24 cellular contexts compared by ENCODE assay signal in genomic region chr1:15094056-15094455, GRCh38. TPM values are rescaled to one million over a fixed set of nuclear protein-coding genes. Genes with fewer than 3 reads are reported as not detected.
DNase-seq lines count a peak whose midpoint lies in the region; ATAC-seq and TF ChIP-seq lines count a peak whose summit lies in the region.
"Had no signal": no experiment of that assay in that cellular context is flagged by ENCODE, and none has a peak within 500 bp of the region (broad histone marks: within the 10 kb centered on the region; RNA-seq: fewer than 3 reads in every experiment).

No MANE protein-coding gene starts in this region.

- H3K27me3 ChIP-seq in mesenchymal stem cell (ENCODE audit: control insufficient read depth in 1 of 2, insufficient read depth in 1 of 2, low read length in 2 of 2) (peaks cover 2 to 24% of the 10 kb centered on the region in 2 experiments), vagina (no peaks in the 10 kb centered on the region)

- no peak overlapping the region for H2BK15ac ChIP-seq in mesenchymal stem cell (ENCODE audit: low read depth, poor library complexity, severe bottlenecking)

- H3K36me3 Mint-ChIP-seq in WTC11 (no peaks in the 10 kb centered on the region), Calu3 (ENCODE audit: insufficient read depth, unreplicated experiment) (peaks cover 6% of the 10 kb centered on the region)
- H3K36me3 Mint-ChIP-seq: CD4-positive, CD25-positive, alpha-beta regulatory T cell; CD8-positive, alpha-beta T cell had no signal

- H3K36me3 ChIP-seq in mesenchymal stem cell (ENCODE audit: control insufficient read depth in 1 of 2, insufficient read depth in 2 of 2, low read depth in 1 of 2, low read length in 2 of 2), result no peaks in the 10 kb centered on the region
- no peaks in the 10 kb centered on the region for H3K36me3 ChIP-seq in vagina

- no peak overlapping the region for H3K4me3 Mint-ChIP-seq in WTC11
- H3K4me3 Mint-ChIP-seq in Calu3 (ENCODE audit: low read depth, unreplicated experiment), result no peak overlapping the region
- H3K4me3 Mint-ChIP-seq: CD4-positive, CD25-positive, alpha-beta regulatory T cell; CD8-positive, alpha-beta T cell; H9 had no signal

- no peak for ATAC-seq in left ventricle myocardium superior
- ATAC-seq in left cardiac atrium, result no peak
- ATAC-seq in WTC11, result no peak
- ATAC-seq: A549; CD8-positive, alpha-beta T cell; GM12878; HCT116 had no signal

- H2AK5ac ChIP-seq in mesenchymal stem cell (ENCODE audit: low read length, severe bottlenecking), result no peak overlapping the region

- H4K91ac ChIP-seq in mesenchymal stem cell (ENCODE audit: low read length), result peak overlapping the region; percentile 10

- no peak for TF ChIP-seq POLR2A in vagina (IDR thresholded peaks at IDR 0.05)

- WGBS in mesenchymal stem cell, result 91% methylated on average over 16 of the region's 16 CpGs

- H3K4me3 ChIP-seq in mesenchymal stem cell (ENCODE audit: insufficient read depth in 1 of 2, low read depth in 1 of 2, low read length in 2 of 2) (no peak overlapping the region), vagina (no peak overlapping the region)
- H3K4me3 ChIP-seq: A549, GM12878, GM23248 had no signal

- POLR2A ChIA-PET in WTC11 (lab: Charles Lee), result no interaction called here

- H3K18ac ChIP-seq in mesenchymal stem cell (ENCODE audit: low read depth in 1 of 2, low read length in 2 of 2), result no peak overlapping the region

- no peak overlapping the region for H3K4ac ChIP-seq in mesenchymal stem cell (ENCODE audit: low read depth in 1 of 2, low read length in 2 of 2)

- H3K23ac ChIP-seq in mesenchymal stem cell (ENCODE audit: low read length in 2 of 2), result no peak overlapping the region

- H2BK12ac ChIP-seq in mesenchymal stem cell (ENCODE audit: low read length in 2 of 2), result no peak overlapping the region

- H3K9me3 Mint-ChIP-seq in WTC11 (no peaks in the 10 kb centered on the region), Calu3 (ENCODE audit: low read depth, unreplicated experiment) (no peaks in the 10 kb centered on the region)
- H3K9me3 Mint-ChIP-seq: CD8-positive, alpha-beta T cell; H9 had no signal

- H3K4me1 Mint-ChIP-seq in WTC11 (peaks cover 35% of the 10 kb centered on the region), Calu3 (ENCODE audit: low read depth, unreplicated experiment) (peaks cover 37% of the 10 kb centered on the region)
- H3K4me1 Mint-ChIP-seq: CD4-positive, CD25-positive, alpha-beta regulatory T cell had no signal

- H2AFZ ChIP-seq in mesenchymal stem cell (ENCODE audit: low read depth, low read length), result no peak overlapping the region
- H2AFZ ChIP-seq: GM23248 had no signal

- no peaks in the 10 kb centered on the region; the same call in 1 of the 2 replicates for H3K27me3 Mint-ChIP-seq in WTC11 (ENCODE audit: low read depth)
- peaks cover 6% of the 10 kb centered on the region for H3K27me3 Mint-ChIP-seq in Calu3 (ENCODE audit: unreplicated experiment)

- TF ChIP-seq CTCF in WTC11 (IDR thresholded peaks at IDR 0.05) (no peak), vagina (IDR thresholded peaks at IDR 0.05) (no peak), Calu3 (IDR thresholded peaks at IDR 0.05; ENCODE audit: unreplicated experiment) (no peak)

- no peak overlapping the region for H4K8ac ChIP-seq in mesenchymal stem cell (ENCODE audit: low read length)

- CTCF ChIA-PET in WTC11 (lab: Charles Lee) (interaction anchor here (0.9 to 1.4 kb wide), 2 partner anchors 18 to 47 kb away, joined by 3 read pairs; no protein-coding TSS in a partner anchor), Calu3 (lab: Charles Lee) (no interaction called here)

- H3K27ac Mint-ChIP-seq in WTC11 (no peak overlapping the region), Calu3 (ENCODE audit: unreplicated experiment) (no peak overlapping the region)
- H3K27ac Mint-ChIP-seq: CD8-positive, alpha-beta T cell had no signal

- intact Hi-C loops in left ventricle myocardium superior (cut with micrococcal nuclease) (no loop called here), left cardiac atrium (cut with DNase I) (no loop called here), posterior vena cava (cut with DNase I) (no loop called here), vagina (cut with DNase I) (no loop called here), Calu3 (cut with micrococcal nuclease; ENCODE audit: unreplicated experiment) (no loop called here)

- H3K9ac ChIP-seq in mesenchymal stem cell (ENCODE audit: low read length), result no peak overlapping the region
- H3K9ac ChIP-seq: GM23248 had no signal

- DNase-seq in left ventricle myocardium superior (peak; percentile 23), left cardiac atrium (no peak), WTC11 (ENCODE audit: low spot score) (no peak), mesenchymal stem cell (no peak), posterior vena cava (ENCODE audit: low spot score) (peak; percentile 49), NOMO-1 treated with DMSO at 0.1 percent for 48 hours (lab: John Stamatoyannopoulos, UW; ENCODE audit: unreplicated experiment) (no peak), vagina (ENCODE audit: extremely low spot score in 2 of 2) (no peak), Calu3 (no peak)
- DNase-seq: 8988T; ACHN; AML-193; C1 segment of cervical spinal cord; Caco-2; CD4-positive, CD25-positive, alpha-beta regulatory T cell; CD8-positive, alpha-beta T cell; DMS 273 treated with DMSO at 0.1 percent for 48 hours; DMS79; EL; GDM1; GM23248; H9 had no signal

- H3K27ac ChIP-seq in mesenchymal stem cell (ENCODE audit: low read length, poor library complexity, severe bottlenecking), result no peak overlapping the region
- H3K27ac ChIP-seq in vagina, result no peak overlapping the region
- H3K27ac ChIP-seq: A549, GM23248 had no signal

- no peak overlapping the region for H2BK120ac ChIP-seq in mesenchymal stem cell (ENCODE audit: low read depth, low read length)

- no TSS peak for BruUV-seq in Calu3 (replicated peaks; lab: Mats Ljungman, UMichigan)

- H3K4me2 ChIP-seq in mesenchymal stem cell (ENCODE audit: low read length, poor library complexity, severe bottlenecking), result no peak overlapping the region
- H3K4me2 ChIP-seq: A549 had no signal

- H3K4me1 ChIP-seq in mesenchymal stem cell (ENCODE audit: control insufficient read depth, insufficient read depth, low read depth, low read length), result peaks cover 11% of the 10 kb centered on the region
- peaks cover 19% of the 10 kb centered on the region for H3K4me1 ChIP-seq in vagina
- H3K4me1 ChIP-seq: A549 had no signal

- H3K79me1 ChIP-seq in mesenchymal stem cell (replicated peaks; ENCODE audit: low read length, poor library complexity, severe bottlenecking), result no peaks in the 10 kb centered on the region

- H3K9me3 ChIP-seq in mesenchymal stem cell (ENCODE audit: control insufficient read depth, low read length) (no peaks in the 10 kb centered on the region), vagina (no peaks in the 10 kb centered on the region)
- H3K9me3 ChIP-seq: A549, Caco-2 had no signal

- H3K14ac ChIP-seq in mesenchymal stem cell (ENCODE audit: low read length in 2 of 2), result peak overlapping the region in 1 of 2 experiments; percentile 35

- H2BK5ac ChIP-seq in mesenchymal stem cell (ENCODE audit: low read depth, low read length, poor library complexity, severe bottlenecking), result no peak overlapping the region

TF ChIP-seq in WTC11, 78 proteins besides CTCF, POLR2A, EP300 and RAD21 (continues in another document):
- TF ChIP-seq ATF1 (CRISPR knock-in tag; IDR thresholded peaks at IDR 0.05) (no peak), SOX15 (CRISPR knock-in tag; IDR thresholded peaks at IDR 0.05) (no peak)
- TF ChIP-seq, protein P1, sequence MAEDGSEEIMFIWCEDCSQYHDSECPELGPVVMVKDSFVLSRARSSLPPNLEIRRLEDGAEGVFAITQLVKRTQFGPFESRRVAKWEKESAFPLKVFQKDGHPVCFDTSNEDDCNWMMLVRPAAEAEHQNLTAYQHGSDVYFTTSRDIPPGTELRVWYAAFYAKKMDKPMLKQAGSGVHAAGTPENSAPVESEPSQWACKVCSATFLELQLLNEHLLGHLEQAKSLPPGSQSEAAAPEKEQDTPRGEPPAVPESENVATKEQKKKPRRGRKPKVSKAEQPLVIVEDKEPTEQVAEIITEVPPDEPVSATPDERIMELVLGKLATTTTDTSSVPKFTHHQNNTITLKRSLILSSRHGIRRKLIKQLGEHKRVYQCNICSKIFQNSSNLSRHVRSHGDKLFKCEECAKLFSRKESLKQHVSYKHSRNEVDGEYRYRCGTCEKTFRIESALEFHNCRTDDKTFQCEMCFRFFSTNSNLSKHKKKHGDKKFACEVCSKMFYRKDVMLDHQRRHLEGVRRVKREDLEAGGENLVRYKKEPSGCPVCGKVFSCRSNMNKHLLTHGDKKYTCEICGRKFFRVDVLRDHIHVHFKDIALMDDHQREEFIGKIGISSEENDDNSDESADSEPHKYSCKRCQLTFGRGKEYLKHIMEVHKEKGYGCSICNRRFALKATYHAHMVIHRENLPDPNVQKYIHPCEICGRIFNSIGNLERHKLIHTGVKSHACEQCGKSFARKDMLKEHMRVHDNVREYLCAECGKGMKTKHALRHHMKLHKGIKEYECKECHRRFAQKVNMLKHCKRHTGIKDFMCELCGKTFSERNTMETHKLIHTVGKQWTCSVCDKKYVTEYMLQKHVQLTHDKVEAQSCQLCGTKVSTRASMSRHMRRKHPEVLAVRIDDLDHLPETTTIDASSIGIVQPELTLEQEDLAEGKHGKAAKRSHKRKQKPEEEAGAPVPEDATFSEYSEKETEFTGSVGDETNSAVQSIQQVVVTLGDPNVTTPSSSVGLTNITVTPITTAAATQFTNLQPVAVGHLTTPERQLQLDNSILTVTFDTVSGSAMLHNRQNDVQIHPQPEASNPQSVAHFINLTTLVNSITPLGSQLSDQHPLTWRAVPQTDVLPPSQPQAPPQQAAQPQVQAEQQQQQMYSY (CRISPR knock-in tag; IDR thresholded peaks at IDR 0.05), result 0 out of 2 replicates have a peak, but pooled peaks have one; percentile 16

RNA-seq across cellular contexts. Expression of gene TMEM51, which starts 59.5 kb away (rescaled TPM):
- total RNA-seq in left ventricle myocardium superior (4.9 TPM), left cardiac atrium (1 to 10 TPM; 4.2 to 4.3 TPM), WTC11 (2021) (9.2 to 10.4 TPM (median 9.4 TPM) in 3 replicates), posterior vena cava (1 to 10 TPM; 4.3 to 6.4 TPM), vagina (31.4 TPM), Calu3 (2022) (43.6 and 47.6 TPM in 2 replicates)
- polyA plus RNA-seq in mesenchymal stem cell (2013, experiment 1 of 2), result 48.1 TPM
- polyA plus RNA-seq in mesenchymal stem cell (2013, experiment 2 of 2), result 46.7 TPM
- total RNA-seq: CD4-positive, CD25-positive, alpha-beta regulatory T cell; CD8-positive, alpha-beta T cell had no signal
- polyA plus RNA-seq: CD4-positive, CD25-positive, alpha-beta regulatory T cell had no signal

Comparison
In these comparisons a context has a peak if more than half of its experiments do, and no peak if none do; other contexts are left out.
1. DNase-seq: peak in left ventricle myocardium superior (single experiment) and posterior vena cava (single experiment); none in left cardiac atrium (single experiment), WTC11 (single experiment), mesenchymal stem cell (single experiment), NOMO-1 treated with DMSO at 0.1 percent for 48 hours (single experiment), vagina (0 of 2) and Calu3 (single experiment).